Comparison of ENCODE assay signal across 1 cellular context in genomic region chr2:2992622-2993021, GRCh38.
TF ChIP-seq lines count a peak whose summit lies in the region.

No MANE protein-coding gene starts in this region.

TF ChIP-seq in SK-N-SH, 30 proteins besides CTCF, POLR2A, EP300 and RAD21 (continued from another document):
- TF ChIP-seq RXRA (IDR thresholded peaks at IDR 0.05; ENCODE audit: borderline replicate concordance, low read depth): no peak
- TF ChIP-seq USF2 (IDR thresholded peaks at IDR 0.05; ENCODE audit: borderline replicate concordance, low read depth, low read length): no peak
- TF ChIP-seq NFIC (IDR thresholded peaks at IDR 0.05; ENCODE audit: borderline replicate concordance): no peak
- TF ChIP-seq FOXJ3 (CRISPR knock-in tag; IDR thresholded peaks at IDR 0.05): no peak
- TF ChIP-seq EZH2phosphoT487 (IDR thresholded peaks at IDR 0.05; ENCODE audit: borderline replicate concordance, low read depth): no peak
- TF ChIP-seq MEF2A (IDR thresholded peaks at IDR 0.05; ENCODE audit: borderline replicate concordance, low read depth): no peak
- TF ChIP-seq IRF3 (IDR thresholded peaks at IDR 0.05; ENCODE audit: low read depth, low read length): no peak
- TF ChIP-seq GABPA (IDR thresholded peaks at IDR 0.05; ENCODE audit: low read depth): no peak
- no peak for TF ChIP-seq MAX (IDR thresholded peaks at IDR 0.05; ENCODE audit: low read depth)
